ENCODE assay signal across 14 cellular contexts in genomic region chr2:28320371-28320770, GRCh38.
A peak's percentile ranks its signal among the peaks of the same experiment; 100 is the strongest.
DNase-seq lines count a peak whose midpoint lies in the region; ATAC-seq and TF ChIP-seq lines count a peak whose summit lies in the region.
"Had no signal": no experiment of that assay in that cellular context is flagged by ENCODE, and none has a peak within 500 bp of the region (broad histone marks: within the 10 kb centered on the region; RNA-seq: fewer than 3 reads in every experiment).

No MANE protein-coding gene starts in this region.

- H3K9ac ChIP-seq in mesenchymal stem cell (ENCODE audit: low read length) = no peak overlapping the region
- H3K9ac ChIP-seq: BLaER1 had no signal

- H4K8ac ChIP-seq in mesenchymal stem cell (ENCODE audit: low read length) = no peak overlapping the region

- no peak overlapping the region for H3K4ac ChIP-seq in mesenchymal stem cell (ENCODE audit: low read depth in 1 of 2, low read length in 2 of 2)

- H3K9me3 Mint-ChIP-seq in chondrocyte (ENCODE audit: low read depth) = no peaks in the 10 kb centered on the region
- no peaks in the 10 kb centered on the region for H3K9me3 Mint-ChIP-seq in osteocyte (ENCODE audit: unreplicated experiment)
- H3K9me3 Mint-ChIP-seq: GM23338, H9 had no signal

- H3K18ac ChIP-seq in mesenchymal stem cell (ENCODE audit: low read depth in 1 of 2, low read length in 2 of 2) = no peak overlapping the region

- no peak overlapping the region for H3K4me2 ChIP-seq in mesenchymal stem cell (ENCODE audit: low read length, poor library complexity, severe bottlenecking)
- H3K4me2 ChIP-seq: GM23338 had no signal

- H3K36me3 ChIP-seq in mesenchymal stem cell (ENCODE audit: control insufficient read depth in 1 of 2, insufficient read depth in 2 of 2, low read depth in 1 of 2, low read length in 2 of 2) = peaks cover 0 to 6% of the 10 kb centered on the region in 2 experiments
- H3K36me3 ChIP-seq in thoracic aorta = no peaks in the 10 kb centered on the region
- no peaks in the 10 kb centered on the region for H3K36me3 ChIP-seq in gastroesophageal sphincter

- no peak for TF ChIP-seq POLR2A in gastroesophageal sphincter (IDR thresholded peaks at IDR 0.05)

- H2AFZ ChIP-seq in mesenchymal stem cell (ENCODE audit: low read depth, low read length) = no peak overlapping the region
- H2AFZ ChIP-seq: GM23338 had no signal

- 93% methylated on average over 7 of the region's 7 CpGs for WGBS in mesenchymal stem cell
- 40% methylated on average over 1 of the region's 7 CpGs; no CpG with 5 or more reads in 1 of the 2 donors for WGBS in gastroesophageal sphincter (ENCODE audit: low coverage in 1 of 2), 2 donors

- no peak overlapping the region for H2BK120ac ChIP-seq in mesenchymal stem cell (ENCODE audit: low read depth, low read length)

- TF ChIP-seq CTCF in chondrocyte (IDR thresholded peaks at IDR 0.05) (no peak), osteocyte (IDR thresholded peaks at IDR 0.05) (no peak), thoracic aorta (IDR thresholded peaks at IDR 0.05) (no peak), gastroesophageal sphincter (IDR thresholded peaks at IDR 0.05) (no peak)

- DNase-seq in chondrocyte (ENCODE audit: low spot score) (no peak), mesenchymal stem cell (no peak), osteocyte (ENCODE audit: extremely low spot score, unreplicated experiment) (no peak), thoracic aorta (ENCODE audit: low spot score) (no peak), AG08396 (ENCODE audit: low spot score) (no peak)
- DNase-seq in activated CD4-positive, alpha-beta T cell treated with anti-CD3 and anti-CD28 coated beads for 48 hours = no peak
- DNase-seq: AML-193, DMS53, GF-D8, H9 had no signal

- H2AK5ac ChIP-seq in mesenchymal stem cell (ENCODE audit: low read length, severe bottlenecking) = no peak overlapping the region

- H3K9me3 ChIP-seq in mesenchymal stem cell (ENCODE audit: control insufficient read depth, low read length) = no peaks in the 10 kb centered on the region
- no peaks in the 10 kb centered on the region for H3K9me3 ChIP-seq in thoracic aorta
- H3K9me3 ChIP-seq in gastroesophageal sphincter = no peaks in the 10 kb centered on the region
- H3K9me3 ChIP-seq: BLaER1 had no signal

- H3K23ac ChIP-seq in mesenchymal stem cell (ENCODE audit: low read length in 2 of 2) = no peak overlapping the region

- no peak overlapping the region for H4K91ac ChIP-seq in mesenchymal stem cell (ENCODE audit: low read length)

- H3K14ac ChIP-seq in mesenchymal stem cell (ENCODE audit: low read length in 2 of 2) = no peak overlapping the region

- H3K27ac ChIP-seq in mesenchymal stem cell (ENCODE audit: low read length, poor library complexity, severe bottlenecking) = peak overlapping the region; percentile 61
- peak overlapping the region; percentile 39 to 64 for H3K27ac ChIP-seq in thoracic aorta
- H3K27ac ChIP-seq in gastroesophageal sphincter = no peak overlapping the region
- H3K27ac ChIP-seq: BLaER1 had no signal

- no peak overlapping the region for H2BK15ac ChIP-seq in mesenchymal stem cell (ENCODE audit: low read depth, poor library complexity, severe bottlenecking)

- no peaks in the 10 kb centered on the region for H3K79me1 ChIP-seq in mesenchymal stem cell (replicated peaks; ENCODE audit: low read length, poor library complexity, severe bottlenecking)

- H2BK12ac ChIP-seq in mesenchymal stem cell (ENCODE audit: low read length in 2 of 2) = no peak overlapping the region

- no peak overlapping the region for H2BK5ac ChIP-seq in mesenchymal stem cell (ENCODE audit: low read depth, low read length, poor library complexity, severe bottlenecking)

- ATAC-seq in thoracic aorta (ENCODE audit: insufficient number of reproducible peaks, low FRiP score, low read depth) (no peak), GM19452 (IDR thresholded peaks at IDR 0.05; ENCODE audit: unreplicated experiment) (no peak), gastroesophageal sphincter (no peak)
- ATAC-seq: GM23338 had no signal

- no peak overlapping the region for H3K4me3 Mint-ChIP-seq in chondrocyte (ENCODE audit: unreplicated experiment)
- no peak overlapping the region for H3K4me3 Mint-ChIP-seq in osteocyte (ENCODE audit: unreplicated experiment)
- H3K4me3 Mint-ChIP-seq: GM23338, H9 had no signal

- no peaks in the 10 kb centered on the region for H3K36me3 Mint-ChIP-seq in chondrocyte (ENCODE audit: low read depth)
- H3K36me3 Mint-ChIP-seq in osteocyte (ENCODE audit: unreplicated experiment) = peaks cover 3% of the 10 kb centered on the region

- no peaks in the 10 kb centered on the region for H3K27me3 ChIP-seq in mesenchymal stem cell (ENCODE audit: control insufficient read depth in 1 of 2, insufficient read depth in 1 of 2, low read length in 2 of 2)
- no peaks in the 10 kb centered on the region for H3K27me3 ChIP-seq in thoracic aorta (replicated peaks; ENCODE audit: insufficient read depth)
- no peaks in the 10 kb centered on the region for H3K27me3 ChIP-seq in gastroesophageal sphincter
- H3K27me3 ChIP-seq: BLaER1 had no signal

- H3K27me3 Mint-ChIP-seq in chondrocyte (ENCODE audit: low read depth) = no peaks in the 10 kb centered on the region
- no peaks in the 10 kb centered on the region for H3K27me3 Mint-ChIP-seq in osteocyte (ENCODE audit: unreplicated experiment)

- TF ChIP-seq EP300 in gastroesophageal sphincter (IDR thresholded peaks at IDR 0.05) = no peak

- no peak overlapping the region for H3K4me3 ChIP-seq in mesenchymal stem cell (ENCODE audit: insufficient read depth in 1 of 2, low read depth in 1 of 2, low read length in 2 of 2)
- no peak overlapping the region for H3K4me3 ChIP-seq in thoracic aorta
- no peak overlapping the region for H3K4me3 ChIP-seq in gastroesophageal sphincter
- H3K4me3 ChIP-seq: BLaER1, GM23338 had no signal

- H3K4me1 ChIP-seq in mesenchymal stem cell (ENCODE audit: control insufficient read depth, insufficient read depth, low read depth, low read length) (peaks cover 29% of the 10 kb centered on the region), thoracic aorta (ENCODE audit: control insufficient read depth in 1 of 2, low read depth in 2 of 2) (peaks cover 22 to 48% of the 10 kb centered on the region in 2 donors), gastroesophageal sphincter (peaks cover 0 to 24% (median 0%) of the 10 kb centered on the region in 3 donors)

- peak overlapping the region; percentile 95 for H3K27ac Mint-ChIP-seq in chondrocyte (ENCODE audit: unreplicated experiment)
- peak overlapping the region; percentile 84 for H3K27ac Mint-ChIP-seq in osteocyte (ENCODE audit: unreplicated experiment)
- H3K27ac Mint-ChIP-seq: GM23338 had no signal

- H3K4me1 Mint-ChIP-seq in chondrocyte (ENCODE audit: low read depth) = peaks cover 62% of the 10 kb centered on the region
- peaks cover 51% of the 10 kb centered on the region for H3K4me1 Mint-ChIP-seq in osteocyte (ENCODE audit: unreplicated experiment)

Comparison
In these comparisons a context has a peak if more than half of its experiments do, and no peak if none do; other contexts are left out.
1. H3K27ac ChIP-seq: peak in mesenchymal stem cell (single experiment) and thoracic aorta (2 of 2); none in gastroesophageal sphincter (0 of 4).